ENCODE assay signal across 8 cellular contexts in genomic region chr15:31338879-31339557, GRCh38. TPM values are rescaled to one million over a fixed set of nuclear protein-coding genes. Genes with fewer than 3 reads are reported as not detected.
DNase-seq lines count a peak whose midpoint lies in the region; ATAC-seq and TF ChIP-seq lines count a peak whose summit lies in the region.

No MANE protein-coding gene starts in this region.

- no peaks in the 10 kb centered on the region; the same call in 1 of the 2 replicates for H3K9me3 ChIP-seq in AG04450 (ENCODE audit: control insufficient read depth, insufficient read depth, low read length)
- no peaks in the 10 kb centered on the region for H3K9me3 ChIP-seq in transverse colon

- H3K4me3 ChIP-seq in AG04450 (ENCODE audit: low read depth, low read length) (0 out of 2 replicates have a peak overlapping the region, but pooled peaks have one; percentile 1), mesendoderm (ENCODE audit: low read length) (no peak overlapping the region), transverse colon (no peak overlapping the region)

- H3K27me3 ChIP-seq in AG04450 (ENCODE audit: control insufficient read depth, insufficient read depth, low read length) (no peaks in the 10 kb centered on the region), mesendoderm (ENCODE audit: insufficient read depth, low read length, poor library complexity) (no peaks in the 10 kb centered on the region), transverse colon (no peaks in the 10 kb centered on the region)

- H3K9ac ChIP-seq in mesendoderm (ENCODE audit: low read length): no peak overlapping the region

- H3K36me3 ChIP-seq in mesendoderm (ENCODE audit: control insufficient read depth, insufficient read depth, low read length): no peaks in the 10 kb centered on the region
- no peaks in the 10 kb centered on the region for H3K36me3 ChIP-seq in transverse colon

- H3K27ac ChIP-seq in AG04450 (ENCODE audit: low read depth, low read length): peak overlapping the region; percentile 79
- H3K27ac ChIP-seq in RWPE1: peak overlapping the region; percentile 95
- peak overlapping the region; percentile 86 for H3K27ac ChIP-seq in cingulate gyrus (ENCODE audit: low read depth, low read length)
- no peak overlapping the region for H3K27ac ChIP-seq in mesendoderm (ENCODE audit: low read depth, low read length)
- peak overlapping the region; percentile 72 to 76 (median 74) for H3K27ac ChIP-seq in transverse colon

- no peak overlapping the region for H2BK15ac ChIP-seq in mesendoderm (replicated peaks; ENCODE audit: low read depth)

- no peak overlapping the region for H3K18ac ChIP-seq in mesendoderm (ENCODE audit: low read length)

- CTCF ChIA-PET in AG04450 (lab: Charles Lee): interaction anchor here (2.2 kb wide), 1 partner anchor 149 kb away, joined by 9 read pairs; no protein-coding TSS in a partner anchor
- CTCF ChIA-PET in RWPE1 (lab: Yijun Ruan, JAX): interaction anchor here (0.6 to 0.8 kb wide), 2 partner anchors 19 to 27 kb away, joined by 3 read pairs; no protein-coding TSS in a partner anchor

- no peak overlapping the region for H4K5ac ChIP-seq in mesendoderm (ENCODE audit: low read length)

- H3K79me2 ChIP-seq in mesendoderm (ENCODE audit: control insufficient read depth, insufficient read depth, low read length): peaks cover 23% of the 10 kb centered on the region

- in situ Hi-C loops in transverse colon (cut with MboI; ENCODE audit: low pct_ligation_motif_present in 1 of 4, low pct_unique_long_range_greater_than_20kb in 1 of 4, low sequenced_read_pairs in 3 of 4): loop anchor here in 3 of 4 donors (10.0 kb wide), 2 partner anchors 124 to 146 kb away; no protein-coding TSS in a partner anchor

- no peak overlapping the region for H3K4me2 ChIP-seq in mesendoderm (ENCODE audit: low read length)

- DNase-seq in AG04450 (ENCODE audit: low read depth, low spot score): peak; percentile 29
- no peak for DNase-seq in RWPE1 (ENCODE audit: low spot score)
- DNase-seq in mesendoderm: peak; percentile 65
- no peak for DNase-seq in transverse colon
- no peak for DNase-seq in epidermal melanocyte (ENCODE audit: insufficient read length, low spot score)

- intact Hi-C loops in transverse colon (cut with DNase I; ENCODE audit: low total_unique reads): loop anchor here (10.0 kb wide), 1 partner anchor 56 kb away; no protein-coding TSS in a partner anchor

- H2BK120ac ChIP-seq in mesendoderm (ENCODE audit: low read depth, low read length): no peak overlapping the region

- no peak for TF ChIP-seq POLR2A in transverse colon (IDR thresholded peaks at IDR 0.05)

- H2AK5ac ChIP-seq in mesendoderm (ENCODE audit: low read length): no peak overlapping the region

- TF ChIP-seq CTCF in AG04450 (IDR thresholded peaks at IDR 0.05; ENCODE audit: low read depth, low read length): no peak
- TF ChIP-seq CTCF in RWPE1 (conservative IDR thresholded peaks at IDR 0.05; ENCODE audit: low read depth): no peak
- TF ChIP-seq CTCF in transverse colon (IDR thresholded peaks at IDR 0.05): no peak

- H3K4me1 ChIP-seq in mesendoderm (ENCODE audit: control insufficient read depth, low read depth, low read length): no peaks in the 10 kb centered on the region
- H3K4me1 ChIP-seq in transverse colon: peaks cover 58 to 100% (median 79%) of the 10 kb centered on the region in 4 donors

- POLR2A ChIA-PET in AG04450 (lab: Yijun Ruan, JAX) (no interaction called here), RWPE1 (lab: Yijun Ruan, JAX; ENCODE audit: low non-redundant PET) (interaction anchor here (1.0 kb wide), 1 partner anchor 13 kb away, joined by 3 read pairs; no protein-coding TSS in a partner anchor)

- no peak overlapping the region for H4K8ac ChIP-seq in mesendoderm (ENCODE audit: low read depth, low read length)

- H3K56ac ChIP-seq in mesendoderm (ENCODE audit: low read length): no peak overlapping the region

- no peak overlapping the region for H2BK5ac ChIP-seq in mesendoderm (ENCODE audit: low read length)

- peaks cover 40% of the 10 kb centered on the region for H3K79me1 ChIP-seq in mesendoderm (ENCODE audit: low read length)

- no CpG with 5 or more reads among the region's 9 CpGs for WGBS in mesendoderm (ENCODE audit: extremely low coverage, insufficient coverage, low lambda C conversion rate)
- 39 to 49% methylated on average over 2 to 9 of the region's 9 CpGs for WGBS in transverse colon (ENCODE audit: low coverage in 1 of 2), 2 donors

- ATAC-seq in GM18511 (IDR thresholded peaks at IDR 0.05; ENCODE audit: unreplicated experiment) (peak; percentile 64), HG03108 (IDR thresholded peaks at IDR 0.05; ENCODE audit: unreplicated experiment) (peak; percentile 36)

- no peak overlapping the region for H3K23ac ChIP-seq in mesendoderm (ENCODE audit: low read length)

- H3K4ac ChIP-seq in mesendoderm (ENCODE audit: low read depth, low read length): no peak overlapping the region

- no peak for TF ChIP-seq EP300 in transverse colon (IDR thresholded peaks at IDR 0.05; ENCODE audit: low read depth)

RNA-seq across cellular contexts. Expression of gene KLF13, which starts 12.4 kb away (rescaled TPM):
- 16.8 and 17.4 TPM in 2 replicates for polyA plus RNA-seq in AG04450 (2011; rRNA removed)
- 13.3 and 16.2 TPM in 2 replicates for polyA minus RNA-seq in AG04450 (2011; rRNA and poly(A)+ RNA removed)
- 28.4 TPM for polyA plus RNA-seq in mesendoderm (2013, experiment 1 of 2)
- polyA plus RNA-seq in mesendoderm (2013, experiment 2 of 2): 29.2 TPM
- total RNA-seq in transverse colon: 10 to 100 TPM; 39.0 to 81.2 (median 68.8) TPM

Comparison
In these comparisons a context has a peak if more than half of its experiments do, and no peak if none do; other contexts are left out.
1. DNase-seq: peak in AG04450 (single experiment) and mesendoderm (single experiment); none in RWPE1 (single experiment), transverse colon (single experiment) and epidermal melanocyte (single experiment).